Comparison of ENCODE assay signal across 17 cellular contexts in the genomic region with DNA sequence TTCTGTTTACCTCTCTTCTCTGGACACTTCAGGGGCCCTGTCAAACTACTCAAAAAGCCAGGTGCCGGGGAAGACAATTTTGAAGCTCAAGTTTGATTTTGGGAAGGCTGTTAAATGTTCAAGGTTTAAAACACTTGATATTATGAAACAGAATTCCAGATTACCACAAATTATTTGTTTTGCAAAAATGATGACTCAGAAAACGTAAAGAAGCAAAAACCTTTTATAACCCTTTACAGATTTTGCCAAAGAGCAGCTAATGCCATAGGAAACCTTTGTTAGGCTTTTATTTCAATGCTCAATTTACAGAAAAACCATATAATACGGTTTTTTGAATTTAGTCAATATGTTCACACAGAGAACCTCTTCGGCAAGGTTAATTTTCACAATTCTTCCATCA.
DNase-seq lines count a peak whose midpoint lies in the region; ATAC-seq and TF ChIP-seq lines count a peak whose summit lies in the region.
"Had no signal": no experiment of that assay in that cellular context is flagged by ENCODE, and none has a peak within 500 bp of the region (broad histone marks: within the 10 kb centered on the region; RNA-seq: fewer than 3 reads in every experiment).

No MANE protein-coding gene starts in this region.

- H3K9ac ChIP-seq in IMR-90 (ENCODE audit: low read depth, low read length), result no peak overlapping the region
- H3K9ac ChIP-seq in smooth muscle cell (ENCODE audit: low read depth), result no peak overlapping the region

- H4K91ac ChIP-seq in IMR-90 (ENCODE audit: insufficient read depth, low read depth, low read length), result no peak overlapping the region

- POLR2A ChIA-PET in IMR-90 (lab: Charles Lee; ENCODE audit: unreplicated experiment), result no interaction called here

- no peak overlapping the region for H3K23ac ChIP-seq in IMR-90 (ENCODE audit: low read depth, low read length)

- H2AFZ ChIP-seq in IMR-90 (replicated peaks; ENCODE audit: low read length, poor library complexity), result no peak overlapping the region
- H2AFZ ChIP-seq in smooth muscle cell (ENCODE audit: low read depth), result no peak overlapping the region

- TF ChIP-seq POLR2A in IMR-90 (IDR thresholded peaks at IDR 0.05; ENCODE audit: low read depth, low read length), result no peak

- 100% methylated on average over 1 of the region's 4 CpGs; no CpG with 5 or more reads in 1 of the 2 experiments for WGBS in IMR-90 (ENCODE audit: extremely low coverage in 2 of 2, insufficient read length in 1 of 2), 2 experiments
- WGBS in smooth muscle cell (ENCODE audit: low lambda C conversion rate), result 70% methylated on average over 4 of the region's 4 CpGs

- H3K36me3 ChIP-seq in IMR-90 (ENCODE audit: control insufficient read depth, insufficient read depth, low read length), result no peaks in the 10 kb centered on the region
- H3K36me3 ChIP-seq in brain microvascular endothelial cell (replicated peaks), result peaks cover 6% of the 10 kb centered on the region
- no peaks in the 10 kb centered on the region for H3K36me3 ChIP-seq in smooth muscle cell (ENCODE audit: low read depth)
- H3K36me3 ChIP-seq: gastrocnemius medialis had no signal

- H3K4ac ChIP-seq in IMR-90 (ENCODE audit: low read depth, low read length), result no peak overlapping the region

- H3K27ac ChIP-seq in IMR-90 (ENCODE audit: insufficient read depth, low read length), result no peak overlapping the region
- peak overlapping the region; percentile 96 for H3K27ac ChIP-seq in brain microvascular endothelial cell
- peak overlapping the region; percentile 53 for H3K27ac ChIP-seq in smooth muscle cell (ENCODE audit: low read depth)
- H3K27ac ChIP-seq: gastrocnemius medialis had no signal

- H3K4me1 ChIP-seq in IMR-90 (ENCODE audit: control insufficient read depth, insufficient read depth, low read length) (peaks cover 2% of the 10 kb centered on the region; the same call in 1 of the 2 replicates), smooth muscle cell (ENCODE audit: low read depth) (no peaks in the 10 kb centered on the region)
- H3K4me1 ChIP-seq: gastrocnemius medialis had no signal

- H3K79me2 ChIP-seq in smooth muscle cell (ENCODE audit: low read depth), result no peaks in the 10 kb centered on the region

- H2AK5ac ChIP-seq in IMR-90 (ENCODE audit: low read depth, low read length), result no peak overlapping the region

- intact Hi-C loops in IMR-90 (cut with micrococcal nuclease), result loop anchor here (5.0 kb wide), 1 partner anchor 72 kb away; no protein-coding TSS in a partner anchor

- no peak overlapping the region for H2BK5ac ChIP-seq in IMR-90 (ENCODE audit: low read depth, low read length, poor library complexity, severe bottlenecking)

- H3K9me1 ChIP-seq in IMR-90 (ENCODE audit: insufficient read depth, low read length), result no peaks in the 10 kb centered on the region

- no TSS peak for BruUV-seq in IMR-90 (replicated peaks; lab: Mats Ljungman, UMichigan)

- H3K27me3 ChIP-seq in IMR-90 (ENCODE audit: control insufficient read depth, insufficient read depth, low read length) (no peaks in the 10 kb centered on the region), brain microvascular endothelial cell (replicated peaks) (no peaks in the 10 kb centered on the region), smooth muscle cell (ENCODE audit: low read depth) (no peaks in the 10 kb centered on the region)
- H3K27me3 ChIP-seq: gastrocnemius medialis had no signal

- H3K4me3 ChIP-seq in IMR-90 (ENCODE audit: insufficient read depth, low read depth, low read length) (no peak overlapping the region), brain microvascular endothelial cell (ENCODE audit: low read depth, low read length) (peak overlapping the region; percentile 58), iPS-11a (ENCODE audit: low read depth, low read length) (peak overlapping the region; percentile 17), smooth muscle cell (peak overlapping the region; percentile 21)
- H3K4me3 ChIP-seq: gastrocnemius medialis had no signal

- dilution Hi-C loops in IMR-90 (cut with HindIII; ENCODE audit: low sequenced_read_pairs, unreplicated experiment), result no loop called here

- peak; percentile 44 for DNase-seq in IMR-90
- DNase-seq in brain microvascular endothelial cell, result no peak
- no peak for DNase-seq in smooth muscle cell (lab: John Stamatoyannopoulos, UW; ENCODE audit: unreplicated experiment)
- no peak for DNase-seq in superior temporal gyrus (ENCODE audit: extremely low spot score)
- no peak for DNase-seq in NCI-H345 treated with DMSO at 0.1 percent for 48 hours (lab: John Stamatoyannopoulos, UW; ENCODE audit: unreplicated experiment)
- no peak for DNase-seq in ACHN
- DNase-seq: activated CD4-positive, alpha-beta T cell treated with anti-CD3 and anti-CD28 coated beads for 4 hours; cortex of kidney; DMS79 treated with DMSO at 0.1 percent for 48 hours; gastrocnemius medialis; left cardiac atrium; natural killer cell; Right ventricle myocardium superior; stimulated activated CD4-positive, alpha-beta T cell treated with anti-CD3 and anti-CD28 coated beads, Interleukin-2, amount 100 ng/mL, for 24 hours; stimulated activated naive CD4-positive, alpha-beta T cell; T-cell had no signal

- H4K20me1 ChIP-seq in IMR-90 (ENCODE audit: insufficient read depth, low read length), result no peaks in the 10 kb centered on the region
- no peaks in the 10 kb centered on the region for H4K20me1 ChIP-seq in smooth muscle cell (ENCODE audit: low read depth)

- no peak overlapping the region for H2BK20ac ChIP-seq in IMR-90 (ENCODE audit: low read depth, low read length)

- no peak for ATAC-seq in IMR-90 (ENCODE audit: low read depth)
- ATAC-seq: gastrocnemius medialis, natural killer cell, T-cell had no signal

- no peak overlapping the region for H2BK15ac ChIP-seq in IMR-90 (ENCODE audit: low read depth, low read length)

- no peak overlapping the region for H2BK120ac ChIP-seq in IMR-90 (ENCODE audit: low read depth, low read length)

- H3K18ac ChIP-seq in IMR-90 (ENCODE audit: low read depth, low read length), result no peak overlapping the region

- no peak overlapping the region for H3K56ac ChIP-seq in IMR-90 (ENCODE audit: extremely low read depth, insufficient read depth, low read length)

- CTCF ChIA-PET in IMR-90 (lab: Yijun Ruan, JAX), result interaction anchor here (0.6 kb wide), 1 partner anchor 69 kb away, joined by 3 read pairs; no protein-coding TSS in a partner anchor

- TF ChIP-seq RAD21 in IMR-90 (IDR thresholded peaks at IDR 0.05; ENCODE audit: low read length), result no peak

- H4K5ac ChIP-seq in IMR-90 (ENCODE audit: low read depth, low read length), result no peak overlapping the region

- no peaks in the 10 kb centered on the region for H3F3A ChIP-seq in smooth muscle cell (ENCODE audit: low read depth)

- no peak overlapping the region for H3K14ac ChIP-seq in IMR-90 (replicated peaks; ENCODE audit: low read depth, low read length)

- no peak overlapping the region for H2AK9ac ChIP-seq in IMR-90 (replicated peaks; ENCODE audit: low read depth, low read length, poor library complexity)

- H3K4me2 ChIP-seq in IMR-90 (ENCODE audit: low read depth, low read length) (no peak overlapping the region), smooth muscle cell (peak overlapping the region; percentile 60)

- H3K9me3 ChIP-seq in IMR-90 (ENCODE audit: control insufficient read depth, insufficient read depth, low read length) (no peaks in the 10 kb centered on the region), smooth muscle cell (replicated peaks; ENCODE audit: low read depth) (no peaks in the 10 kb centered on the region)
- H3K9me3 ChIP-seq: gastrocnemius medialis had no signal

- H3K79me1 ChIP-seq in IMR-90 (ENCODE audit: low read depth in 1 of 2, low read length in 2 of 2), result no peaks in the 10 kb centered on the region

- H4K8ac ChIP-seq in IMR-90 (ENCODE audit: low read depth in 2 of 2, low read length in 2 of 2), result no peak overlapping the region

- in situ Hi-C loops in IMR-90 (cut with MboI; ENCODE audit: low sequenced_read_pairs), result no loop called here
- in situ Hi-C loops in brain microvascular endothelial cell (cut with HindIII; ENCODE audit: low pct_ligation_motif_present, low sequenced_read_pairs), result no loop called here
- in situ Hi-C loops in ACHN (cut with HindIII; ENCODE audit: low pct_ligation_motif_present, low pct_unique_long_range_greater_than_20kb, low sequenced_read_pairs), result no loop called here

- TF ChIP-seq CTCF in IMR-90 (conservative IDR thresholded peaks at IDR 0.05; ENCODE audit: low read depth, low read length), result no peak
- no peak for TF ChIP-seq CTCF in brain microvascular endothelial cell (IDR thresholded peaks at IDR 0.05; ENCODE audit: low read depth, low read length, missing control alignments)
- no peak for TF ChIP-seq CTCF in smooth muscle cell (IDR thresholded peaks at IDR 0.05; ENCODE audit: borderline replicate concordance, insufficient read depth, poor library complexity, severe bottlenecking)

TF ChIP-seq in IMR-90, 13 proteins besides CTCF, POLR2A, EP300 and RAD21:
- TF ChIP-seq RCOR1 (IDR thresholded peaks at IDR 0.05; ENCODE audit: insufficient replicate concordance, low read length) (no peak), MAFK (IDR thresholded peaks at IDR 0.05; ENCODE audit: low read depth, low read length) (peak; percentile 66)
